In the genomic region with DNA sequence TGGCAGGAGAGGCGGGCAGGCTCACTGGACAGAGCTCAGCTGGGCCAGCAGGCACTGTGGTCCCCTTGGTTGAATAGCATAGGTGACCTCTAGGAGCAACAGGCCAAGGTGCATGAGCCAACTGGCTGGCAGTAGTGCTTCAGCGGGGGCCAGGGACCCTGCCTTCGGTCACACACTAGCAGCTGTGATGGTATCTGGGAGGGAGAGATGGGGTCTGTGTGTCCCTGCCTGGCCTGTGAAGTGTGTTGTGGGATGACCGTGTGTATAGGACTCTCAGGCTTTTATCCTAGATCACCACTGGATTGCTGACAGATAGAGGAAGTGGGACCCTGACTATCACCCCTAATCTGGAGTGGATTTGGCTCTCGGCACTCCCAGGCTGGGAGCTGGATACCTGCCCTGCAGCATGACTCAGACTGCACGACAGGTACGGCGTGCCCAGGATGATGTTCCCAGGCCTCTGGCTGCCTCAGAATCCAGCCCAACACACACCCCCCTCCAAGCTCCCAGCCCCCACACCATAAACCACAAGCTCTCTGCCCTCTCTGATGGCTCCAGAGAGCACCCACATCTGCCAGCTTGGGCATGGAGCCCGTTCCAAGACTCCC, we compare ENCODE assay signal across 10 cellular contexts.
"Had no signal": no experiment of that assay in that cellular context is flagged by ENCODE, and none has a peak within 500 bp of the region (broad histone marks: within the 10 kb centered on the region; RNA-seq: fewer than 3 reads in every experiment).

No MANE protein-coding gene starts in this region.

- H3K27ac ChIP-seq: heart left ventricle, left ventricle myocardium inferior, sigmoid colon, upper lobe of right lung had no signal

- DNase-seq: anterior cingulate cortex; heart left ventricle; left ventricle myocardium inferior; sigmoid colon; stimulated activated CD4-positive, alpha-beta T cell treated with anti-CD3 and anti-CD28 coated beads, Interleukin-12 subunit alpha, Interleukin-12 subunit beta, amount 100 ng/mL, for 4 hours; stimulated activated CD4-positive, alpha-beta T cell treated with anti-CD3 and anti-CD28 coated beads, Interleukin-2, amount 100 ng/mL, for 48 hours; stimulated activated naive CD8-positive, alpha-beta T cell treated with anti-CD3 and anti-CD28 coated beads, Interleukin-15, Interleukin-2, amounts not matched to agents 100 U/mL and 50 U/mL, for 24 hours; upper lobe of right lung had no signal

- H3K9me3 Mint-ChIP-seq: activated T-helper 2 cell treated with anti-CD3 and anti-CD28 coated beads, Interferon-gamma antibody, Interleukin-2, Interleukin-4, amounts not matched to agents 10 μg/mL and 5 μg/mL and 100 μg/mL, durations not matched to agents 14 hours and 24 hours and 36 hours had no signal

- H3K27me3 ChIP-seq: heart left ventricle, sigmoid colon, upper lobe of right lung had no signal

- H3K4me3 Mint-ChIP-seq: activated naive CD8-positive, alpha-beta T cell had no signal

- H3K4me1 ChIP-seq: upper lobe of right lung had no signal

- H3K4me3 ChIP-seq: heart left ventricle, left ventricle myocardium inferior, sigmoid colon, upper lobe of right lung had no signal

- H3K27ac Mint-ChIP-seq: activated naive CD8-positive, alpha-beta T cell; activated T-helper 2 cell treated with anti-CD3 and anti-CD28 coated beads, Interferon-gamma antibody, Interleukin-2, Interleukin-4, amounts not matched to agents 10 μg/mL and 5 μg/mL and 100 μg/mL, durations not matched to agents 14 hours and 24 hours and 36 hours had no signal

- H3K27me3 Mint-ChIP-seq: activated naive CD8-positive, alpha-beta T cell had no signal

- ATAC-seq: heart left ventricle; stimulated activated naive CD8-positive, alpha-beta T cell treated with anti-CD3 and anti-CD28 coated beads, Interleukin-15, Interleukin-2, amounts not matched to agents 100 U/mL and 50 U/mL, for 24 hours; upper lobe of right lung had no signal

- H3K9me3 ChIP-seq: heart left ventricle, left ventricle myocardium inferior, sigmoid colon, upper lobe of right lung had no signal
